In the genomic region with DNA sequence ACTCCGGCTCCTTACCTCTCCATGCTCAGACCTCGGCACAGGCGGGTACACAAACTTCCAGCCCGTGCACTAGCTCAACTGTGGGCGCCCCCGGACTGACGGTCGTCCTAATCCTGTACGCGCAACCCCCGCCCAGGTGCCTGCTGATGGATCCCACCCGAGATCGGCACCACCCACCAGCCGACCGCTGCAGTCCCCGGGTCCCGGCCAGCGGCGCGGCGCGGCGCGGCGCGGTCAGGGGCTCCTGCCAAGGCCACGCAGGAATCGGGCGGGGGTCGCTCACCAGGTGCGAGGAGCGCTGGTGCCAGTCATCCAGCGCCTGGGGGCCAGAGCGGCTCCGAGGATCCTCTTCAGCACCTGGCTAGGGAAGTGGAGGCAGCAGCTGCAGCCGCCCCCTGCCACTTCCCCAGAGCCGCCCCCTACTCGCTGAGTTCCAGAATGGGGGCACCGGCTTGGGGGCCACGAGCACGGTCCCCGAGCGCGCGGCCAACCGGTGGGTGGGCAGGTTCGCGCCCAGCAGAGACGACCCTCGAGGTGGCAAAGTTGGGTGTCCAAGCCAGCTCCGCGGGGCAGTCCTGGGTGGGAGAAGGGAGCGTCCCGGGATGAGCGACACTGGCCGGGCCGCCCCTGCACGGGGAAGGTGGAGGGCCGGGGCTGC, we compare ENCODE assay signal across 9 cellular contexts. TPM values are rescaled to one million over a fixed set of nuclear protein-coding genes. Genes with fewer than 3 reads are reported as not detected.
DNase-seq lines count a peak whose midpoint lies in the region; ATAC-seq and TF ChIP-seq lines count a peak whose summit lies in the region.
"Had no signal": no experiment of that assay in that cellular context is flagged by ENCODE, and none has a peak within 500 bp of the region (broad histone marks: within the 10 kb centered on the region; RNA-seq: fewer than 3 reads in every experiment).

No MANE protein-coding gene starts in this region.

- H4K20me1 ChIP-seq in neural cell (ENCODE audit: insufficient read depth), result no peaks in the 10 kb centered on the region

- TF ChIP-seq CTCF in CD4-positive, alpha-beta T cell (IDR thresholded peaks at IDR 0.05), result no peak
- TF ChIP-seq CTCF in epithelial cell of esophagus (IDR thresholded peaks at IDR 0.05; ENCODE audit: insufficient read depth, low read depth, low read length, missing control alignments) (no peak), neural cell (IDR thresholded peaks at IDR 0.05; ENCODE audit: poor library complexity, severe bottlenecking) (no peak)

- CTCF ChIA-PET in CD4-positive, alpha-beta T cell (lab: Charles Lee), result no interaction called here

- H3K9ac ChIP-seq in neural cell (ENCODE audit: low read length), result peak overlapping the region; percentile 57

- H3K9me3 Mint-ChIP-seq in CD4-positive, alpha-beta T cell, result no peaks in the 10 kb centered on the region
- H3K9me3 Mint-ChIP-seq: T-helper 1 cell treated with Interleukin-12 subunit alpha and Interleukin-12 subunit beta and Interleukin-4 antibody, amounts not matched to agents 30 μg/mL and 1 μg/mL, for 36 hours had no signal

- peaks cover 46% of the 10 kb centered on the region for H3K27me3 ChIP-seq in CD4-positive, alpha-beta T cell (ENCODE audit: control insufficient read depth, insufficient read depth, low read length)
- no peaks in the 10 kb centered on the region for H3K27me3 ChIP-seq in neural cell (ENCODE audit: insufficient read depth, low read depth, low read length)

- H3K4me3 Mint-ChIP-seq in CD4-positive, alpha-beta T cell, result peak overlapping the region; percentile 65
- H3K4me3 Mint-ChIP-seq: T-helper 1 cell treated with Interleukin-12 subunit alpha and Interleukin-12 subunit beta and Interleukin-4 antibody, amounts not matched to agents 30 μg/mL and 1 μg/mL, for 36 hours had no signal

- ATAC-seq in CD4-positive, alpha-beta T cell (ENCODE audit: poor library complexity), result no peak
- no peak for ATAC-seq in GM21390 (IDR thresholded peaks at IDR 0.05; ENCODE audit: unreplicated experiment)

- no peak for DNase-seq in CD4-positive, alpha-beta T cell
- no peak for DNase-seq in Jurkat, Clone E6-1 (ENCODE audit: low read depth, low spot score)
- DNase-seq in epithelial cell of esophagus (ENCODE audit: low read depth) (no peak), NOMO-1 (lab: John Stamatoyannopoulos, UW; ENCODE audit: unreplicated experiment in 2 of 2) (no peak)
- DNase-seq in stimulated activated CD4-positive, alpha-beta T cell treated with anti-CD3 and anti-CD28 coated beads, Interleukin-4, amount 100 ng/mL, for 4 hours, result no peak
- no peak for DNase-seq in stimulated activated CD4-positive, alpha-beta T cell treated with anti-CD3 and anti-CD28 coated beads, Interleukin-12 subunit alpha, Interleukin-12 subunit beta, amount 100 ng/mL, for 4 hours

- TF ChIP-seq RAD21 in neural cell (conservative IDR thresholded peaks at IDR 0.05), result no peak

- peaks cover 3% of the 10 kb centered on the region for H3F3A ChIP-seq in neural cell (ENCODE audit: insufficient read depth, low read length, poor library complexity, severe bottlenecking)

- peak overlapping the region; percentile 90 for H3K4me2 ChIP-seq in neural cell (ENCODE audit: low read length)

- H2AFZ ChIP-seq in neural cell (ENCODE audit: low read depth, low read length), result no peak overlapping the region

- H3K27me3 Mint-ChIP-seq in CD4-positive, alpha-beta T cell, result peaks cover 49% of the 10 kb centered on the region

- no peaks in the 10 kb centered on the region for H3K9me2 ChIP-seq in neural cell (ENCODE audit: insufficient read depth, low read length)

- H3K27ac ChIP-seq in CD4-positive, alpha-beta T cell (ENCODE audit: low read depth, low read length), result no peak overlapping the region
- H3K27ac ChIP-seq in neural cell (ENCODE audit: low read length), result no peak overlapping the region

- no peaks in the 10 kb centered on the region for H3K9me3 ChIP-seq in CD4-positive, alpha-beta T cell (ENCODE audit: control insufficient read depth, low read length)
- H3K9me3 ChIP-seq in neural cell (ENCODE audit: low read length), result no peaks in the 10 kb centered on the region

- H3K27ac Mint-ChIP-seq in CD4-positive, alpha-beta T cell, result no peak overlapping the region
- H3K27ac Mint-ChIP-seq: T-helper 1 cell treated with Interleukin-12 subunit alpha and Interleukin-12 subunit beta and Interleukin-4 antibody, amounts not matched to agents 30 μg/mL and 1 μg/mL, for 36 hours had no signal

- POLR2A ChIA-PET in CD4-positive, alpha-beta T cell (lab: Charles Lee), result no interaction called here

- H3K4me1 Mint-ChIP-seq in CD4-positive, alpha-beta T cell (ENCODE audit: low read depth), result peaks cover 5% of the 10 kb centered on the region

- no peaks in the 10 kb centered on the region for H3K36me3 ChIP-seq in neural cell (ENCODE audit: insufficient read depth, low read length)

- peaks cover 10% of the 10 kb centered on the region for H3K79me2 ChIP-seq in neural cell (replicated peaks; ENCODE audit: insufficient read depth, low read length)

- no peak for TF ChIP-seq EP300 in neural cell (conservative IDR thresholded peaks at IDR 0.05; ENCODE audit: poor library complexity, severe bottlenecking)

- H3K36me3 Mint-ChIP-seq in CD4-positive, alpha-beta T cell (ENCODE audit: low read depth), result no peaks in the 10 kb centered on the region

- peak overlapping the region; percentile 15; the same call in 1 of the 2 replicates for H3K4me3 ChIP-seq in Jurkat, Clone E6-1 (ENCODE audit: low read length)
- H3K4me3 ChIP-seq in epithelial cell of esophagus (ENCODE audit: low read length) (peak overlapping the region; percentile 56), neural cell (ENCODE audit: low read length) (peak overlapping the region; percentile 88)

- intact Hi-C loops in CD4-positive, alpha-beta T cell (cut with DNase I, micrococcal nuclease), result no loop called here

TF ChIP-seq in neural cell, 6 proteins besides CTCF, POLR2A, EP300 and RAD21:
- peak; percentile 12 for TF ChIP-seq SMC3 (conservative IDR thresholded peaks at IDR 0.05; ENCODE audit: poor library complexity)
- no peak for TF ChIP-seq MXI1 (conservative IDR thresholded peaks at IDR 0.05; ENCODE audit: poor library complexity, severe bottlenecking)

RNA-seq across cellular contexts. Expression of gene SEMA5A, which starts 0.4 kb away (rescaled TPM):
- 1 to 10 TPM; 2.0 to 2.9 TPM for total RNA-seq in CD4-positive, alpha-beta T cell
- polyA plus RNA-seq in Jurkat, Clone E6-1 (2012; ENCODE audit: insufficient read depth, insufficient read length), result not detected
- polyA plus RNA-seq in neural cell, result 3.2 and 4.3 TPM in 2 replicates
- 9.7 and 12.6 TPM in 2 replicates for polyA minus RNA-seq in neural cell

Comparison
In these comparisons a context has a peak if more than half of its experiments do, and no peak if none do; other contexts are left out.
1. H3K4me3 ChIP-seq: peak in every context shown above with its lines; median percentile 88 in neural cell; 56 in epithelial cell of esophagus; 15 in Jurkat, Clone E6-1.